In genomic region chr4:102575369-102576129, GRCh38 we compare ENCODE assay signal across 13 cellular contexts.
DNase-seq lines count a peak whose midpoint lies in the region; ATAC-seq and TF ChIP-seq lines count a peak whose summit lies in the region.
"Had no signal": no experiment of that assay in that cellular context is flagged by ENCODE, and none has a peak within 500 bp of the region (broad histone marks: within the 10 kb centered on the region; RNA-seq: fewer than 3 reads in every experiment).

No MANE protein-coding gene starts in this region.

- no peak overlapping the region for H3K9ac ChIP-seq in H9 (ENCODE audit: extremely low read depth, insufficient read length, low read length)

- peaks cover 42% of the 10 kb centered on the region for H3K36me3 Mint-ChIP-seq in T-helper 1 cell treated with Interleukin-12 subunit alpha and Interleukin-12 subunit beta and Interleukin-4 antibody, amounts not matched to agents 30 μg/mL and 1 μg/mL, for 36 hours (ENCODE audit: low read depth)
- H3K36me3 Mint-ChIP-seq in naive B cell, result peaks cover 26 to 30% of the 10 kb centered on the region in 2 donors
- peaks cover 0 to 1% (median 0%) of the 10 kb centered on the region in 3 experiments; a peak in 2 of 7 replicates for H3K36me3 Mint-ChIP-seq in H9 (ENCODE audit: insufficient read depth in 1 of 3, low read depth in 3 of 3)

- H3K79me2 ChIP-seq in H9 (ENCODE audit: insufficient read depth, low read length), result no peaks in the 10 kb centered on the region; the same call in 1 of the 2 replicates

- no peak for DNase-seq in T-helper 1 cell
- peak; percentile 35 for DNase-seq in M059J (ENCODE audit: low read depth)
- DNase-seq in brain microvascular endothelial cell, result peak; percentile 24
- no peak for DNase-seq in naive B cell
- no peak for DNase-seq in H9
- DNase-seq: DMS 273 treated with DMSO at 0.1 percent for 48 hours, erythroblast, hypothalamus, T-helper 9 cell had no signal

- no peak for ATAC-seq in naive B cell (ENCODE audit: low read depth in 2 of 2)
- ATAC-seq in GM21390 (IDR thresholded peaks at IDR 0.05; ENCODE audit: unreplicated experiment), result no peak
- no peak for ATAC-seq in gastroesophageal sphincter

- no peak overlapping the region for H3T11ph ChIP-seq in H9 (ENCODE audit: low read length)

- H3K4me1 ChIP-seq in H9 (ENCODE audit: insufficient read depth, low read length) (peaks cover 3% of the 10 kb centered on the region; the same call in 1 of the 2 replicates), gastroesophageal sphincter (peaks cover 0 to 7% (median 0%) of the 10 kb centered on the region in 3 donors)

- no peak overlapping the region for H3K27ac Mint-ChIP-seq in T-helper 1 cell treated with Interleukin-12 subunit alpha and Interleukin-12 subunit beta and Interleukin-4 antibody, amounts not matched to agents 30 μg/mL and 1 μg/mL, for 36 hours
- H3K27ac Mint-ChIP-seq in naive B cell, result peak overlapping the region; percentile 6 to 95 (median 46)
- peak overlapping the region in 1 of 3 experiments; percentile 7; a peak in 2 of 7 replicates for H3K27ac Mint-ChIP-seq in H9

- H3K36me3 ChIP-seq in brain microvascular endothelial cell (replicated peaks), result peaks cover 21% of the 10 kb centered on the region
- peaks cover 0 to 41% of the 10 kb centered on the region in 2 donors for H3K36me3 ChIP-seq in gastroesophageal sphincter

- H3K27me3 Mint-ChIP-seq in T-helper 1 cell treated with Interleukin-12 subunit alpha and Interleukin-12 subunit beta and Interleukin-4 antibody, amounts not matched to agents 30 μg/mL and 1 μg/mL, for 36 hours (ENCODE audit: low read depth), result no peaks in the 10 kb centered on the region
- H3K27me3 Mint-ChIP-seq in naive B cell (no peaks in the 10 kb centered on the region), H9 (ENCODE audit: low read depth) (no peaks in the 10 kb centered on the region)

- no peaks in the 10 kb centered on the region for H3K9me3 Mint-ChIP-seq in T-helper 1 cell treated with Interleukin-12 subunit alpha and Interleukin-12 subunit beta and Interleukin-4 antibody, amounts not matched to agents 30 μg/mL and 1 μg/mL, for 36 hours
- peaks cover 0 to 2% (median 0%) of the 10 kb centered on the region in 7 donors for H3K9me3 Mint-ChIP-seq in naive B cell
- peaks cover 1% of the 10 kb centered on the region in 2 experiments; a peak in 2 of 5 replicates for H3K9me3 Mint-ChIP-seq in H9

- H3K56ac ChIP-seq in H9 (ENCODE audit: insufficient read length, low read depth, low read length), result no peak overlapping the region

- no peaks in the 10 kb centered on the region for H3K79me1 ChIP-seq in H9 (ENCODE audit: insufficient read depth, low read depth, low read length, poor library complexity, severe bottlenecking)

- no peak overlapping the region for H2BK15ac ChIP-seq in H9 (ENCODE audit: low read depth, low read length)

- H2BK20ac ChIP-seq in H9 (ENCODE audit: low read depth, low read length, poor library complexity, severe bottlenecking), result no peak overlapping the region

- no peak overlapping the region for H2BK120ac ChIP-seq in H9 (ENCODE audit: low read depth, low read length, poor library complexity, severe bottlenecking)

- no CpG with 5 or more reads among the region's 6 CpGs for WGBS in H9 (ENCODE audit: extremely low coverage, insufficient read length, low lambda C conversion rate)
- 84 to 93% methylated on average over 5 to 6 of the region's 6 CpGs for WGBS in gastroesophageal sphincter (ENCODE audit: low coverage in 1 of 2), 2 donors

- TF ChIP-seq EP300 in gastroesophageal sphincter (IDR thresholded peaks at IDR 0.05), result no peak

- H3K27ac ChIP-seq in brain microvascular endothelial cell (peak overlapping the region; percentile 41), H9 (ENCODE audit: insufficient read length, low read depth, low read length) (no peak overlapping the region), gastroesophageal sphincter (no peak overlapping the region)
- H3K27ac ChIP-seq: HL-60 had no signal

- H2AFZ ChIP-seq in H9 (ENCODE audit: low read length), result no peak overlapping the region

- H3K4me3 ChIP-seq in brain microvascular endothelial cell (ENCODE audit: low read depth, low read length) (no peak overlapping the region), gastroesophageal sphincter (no peak overlapping the region)

- peaks cover 55% of the 10 kb centered on the region for H3K4me1 Mint-ChIP-seq in T-helper 1 cell treated with Interleukin-12 subunit alpha and Interleukin-12 subunit beta and Interleukin-4 antibody, amounts not matched to agents 30 μg/mL and 1 μg/mL, for 36 hours (ENCODE audit: low read depth)
- H3K4me1 Mint-ChIP-seq in naive B cell (peaks cover 11 to 34% (median 28%) of the 10 kb centered on the region in 3 donors), H9 (peaks cover 10 to 19% of the 10 kb centered on the region in 2 experiments)

- H3K4me2 ChIP-seq in H9 (ENCODE audit: insufficient read depth, insufficient read length, low read length), result no peak overlapping the region

- H3K18ac ChIP-seq in H9 (ENCODE audit: insufficient read length, low read depth, low read length), result no peak overlapping the region

- no peak overlapping the region for H4K5ac ChIP-seq in H9 (ENCODE audit: insufficient read length, low read depth, low read length)

- H3K14ac ChIP-seq in H9 (ENCODE audit: insufficient read depth, low read length), result no peak overlapping the region

- TF ChIP-seq POLR2A in gastroesophageal sphincter (IDR thresholded peaks at IDR 0.05), result no peak

- no peaks in the 10 kb centered on the region for H3K23me2 ChIP-seq in H9 (ENCODE audit: insufficient read length, low read depth, low read length, poor library complexity, severe bottlenecking)

- H2BK12ac ChIP-seq in H9 (ENCODE audit: insufficient read length, low read depth, low read length), result no peak overlapping the region

- H2AK5ac ChIP-seq in H9 (ENCODE audit: insufficient read length, low read length), result no peak overlapping the region

- H3K9me3 ChIP-seq in H9 (ENCODE audit: control insufficient read depth, low read depth, low read length) (no peaks in the 10 kb centered on the region), gastroesophageal sphincter (no peaks in the 10 kb centered on the region)

- TF ChIP-seq CTCF in brain microvascular endothelial cell (IDR thresholded peaks at IDR 0.05; ENCODE audit: low read depth, low read length, missing control alignments) (no peak), H9 (conservative IDR thresholded peaks at IDR 0.05) (no peak), gastroesophageal sphincter (IDR thresholded peaks at IDR 0.05) (no peak)

- peak overlapping the region; percentile 1 for H3K4me3 Mint-ChIP-seq in T-helper 1 cell treated with Interleukin-12 subunit alpha and Interleukin-12 subunit beta and Interleukin-4 antibody, amounts not matched to agents 30 μg/mL and 1 μg/mL, for 36 hours
- no peak overlapping the region for H3K4me3 Mint-ChIP-seq in naive B cell
- no peak overlapping the region for H3K4me3 Mint-ChIP-seq in H9

- H2BK5ac ChIP-seq in H9 (ENCODE audit: insufficient read length, low read length), result no peak overlapping the region

- in situ Hi-C loops in brain microvascular endothelial cell (cut with HindIII; ENCODE audit: low pct_ligation_motif_present, low sequenced_read_pairs), result no loop called here

- H3K4ac ChIP-seq in H9 (ENCODE audit: low read depth, low read length), result no peak overlapping the region

- H3K27me3 ChIP-seq in brain microvascular endothelial cell (replicated peaks) (no peaks in the 10 kb centered on the region), H9 (ENCODE audit: insufficient read depth, low read length) (no peaks in the 10 kb centered on the region), gastroesophageal sphincter (no peaks in the 10 kb centered on the region)

- H4K20me1 ChIP-seq in H9 (ENCODE audit: control insufficient read depth, insufficient read depth, insufficient read length), result no peaks in the 10 kb centered on the region

- H4K8ac ChIP-seq in H9 (replicated peaks; ENCODE audit: insufficient read length, low read depth, low read length), result no peak overlapping the region

- H4K91ac ChIP-seq in H9 (ENCODE audit: insufficient read length, low read depth, low read length), result no peak overlapping the region

- H3K23ac ChIP-seq in H9 (ENCODE audit: insufficient read length, low read depth, low read length), result no peak overlapping the region

Comparison
In these comparisons a context has a peak if more than half of its experiments do, and no peak if none do; other contexts are left out.
1. DNase-seq: peak in M059J (single experiment) and brain microvascular endothelial cell (single experiment); none in T-helper 1 cell (0 of 5), naive B cell (single experiment) and H9 (single experiment).